In the genomic region with DNA sequence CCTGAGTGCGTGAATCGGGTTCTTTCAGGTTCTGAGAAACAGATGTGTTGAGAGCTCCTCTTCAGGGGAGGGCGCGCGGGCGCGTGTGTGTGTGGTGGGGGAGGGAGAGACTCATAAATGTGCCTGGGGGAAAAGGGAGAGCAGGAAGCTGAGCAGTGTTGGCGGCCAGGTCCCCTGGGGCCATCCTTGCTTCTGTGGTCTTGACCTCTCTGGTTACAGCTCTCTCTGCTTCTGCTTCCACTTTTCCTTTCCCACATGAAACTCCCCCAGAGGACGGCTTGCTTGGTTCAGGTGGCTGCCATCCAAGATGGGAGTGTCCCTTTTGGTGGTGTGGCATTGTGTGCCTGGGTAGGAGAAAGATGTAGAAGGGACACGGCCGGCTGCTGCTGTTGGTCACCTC, we compare ENCODE assay signal across 10 cellular contexts. TPM values are rescaled to one million over a fixed set of nuclear protein-coding genes. Genes with fewer than 3 reads are reported as not detected.
DNase-seq lines count a peak whose midpoint lies in the region; ATAC-seq, FAIRE-seq and TF ChIP-seq lines count a peak whose summit lies in the region.
"Had no signal": no experiment of that assay in that cellular context is flagged by ENCODE, and none has a peak within 500 bp of the region (broad histone marks: within the 10 kb centered on the region; RNA-seq: fewer than 3 reads in every experiment).

No MANE protein-coding gene starts in this region.

- ATAC-seq in PC-3 = no peak
- ATAC-seq in HG03097 (IDR thresholded peaks at IDR 0.05; ENCODE audit: low FRiP score, unreplicated experiment) = no peak

- no peak overlapping the region for H3K9ac ChIP-seq in PC-3 (ENCODE audit: low read length)

- DNase-seq in GM18507 (ENCODE audit: extremely low spot score, insufficient read length, low read depth) (no peak), PC-3 (peak; percentile 13), fibroblast of peridontal ligament (ENCODE audit: extremely low read depth) (peak; percentile 85), glomerular visceral epithelial cell (ENCODE audit: extremely low spot score) (no peak), SIG-M5 (lab: John Stamatoyannopoulos, UW) (no peak), HuH-7.5 (ENCODE audit: low spot score) (no peak)
- DNase-seq: uterus had no signal

- H3K79me2 ChIP-seq in ACC112 (ENCODE audit: control insufficient read depth, insufficient read depth, low read length, unreplicated experiment) (peaks cover 66% of the 10 kb centered on the region), PC-3 (ENCODE audit: low read length) (peaks cover 81% of the 10 kb centered on the region)

- 0 out of 2 replicates have a peak, but pooled peaks cover 13% of the 10 kb centered on the region for H3K36me3 ChIP-seq in ACC112 (ENCODE audit: insufficient read depth, low read length)
- peaks cover 37% of the 10 kb centered on the region for H3K36me3 ChIP-seq in PC-3 (ENCODE audit: low read depth, low read length)
- H3K36me3 ChIP-seq: uterus had no signal

- BruUV-seq in PC-3 (replicated peaks; lab: Mats Ljungman, UMichigan) = no TSS peak

- no peaks in the 10 kb centered on the region for H3K27me3 ChIP-seq in ACC112 (ENCODE audit: insufficient read depth, low read length)
- H3K27me3 ChIP-seq in PC-3 (ENCODE audit: low read length) = no peaks in the 10 kb centered on the region
- H3K27me3 ChIP-seq: uterus had no signal

- H3K4me1 ChIP-seq in ACC112 (ENCODE audit: control insufficient read depth, insufficient read depth, low read length, unreplicated experiment) (peaks cover 53% of the 10 kb centered on the region), PC-3 (ENCODE audit: insufficient read depth, low read length) (peaks cover 31% of the 10 kb centered on the region)

- intact Hi-C loops in PC-3 (cut with micrococcal nuclease) = no loop called here

- peaks cover 35% of the 10 kb centered on the region for H4K20me1 ChIP-seq in PC-3 (ENCODE audit: low read length)

- H3K27ac ChIP-seq in ACC112 (ENCODE audit: low read depth, low read length) (peak overlapping the region; percentile 46; the same call in 1 of the 2 replicates), PC-3 (ENCODE audit: low read length) (no peak overlapping the region)
- H3K27ac ChIP-seq: uterus had no signal

- peak overlapping the region; percentile 27 for H3K4me3 ChIP-seq in ACC112 (ENCODE audit: low read depth, low read length)
- H3K4me3 ChIP-seq in PC-3 (ENCODE audit: low read length) = no peak overlapping the region
- H3K4me3 ChIP-seq: uterus had no signal

- no peaks in the 10 kb centered on the region for H3K9me3 ChIP-seq in PC-3 (ENCODE audit: low read length)
- H3K9me3 ChIP-seq: uterus had no signal

- POLR2A ChIA-PET in PC-3 (lab: Charles Lee; ENCODE audit: unreplicated experiment) = no interaction called here

- no peaks in the 10 kb centered on the region for H3F3A ChIP-seq in PC-3 (ENCODE audit: low read length, unreplicated experiment)

- no peaks in the 10 kb centered on the region for H3K9me2 ChIP-seq in PC-3 (replicated peaks; ENCODE audit: low read length)

- CTCF ChIA-PET in PC-3 (lab: Charles Lee) = no interaction called here

- H2AFZ ChIP-seq in ACC112 (ENCODE audit: low read length, unreplicated experiment) (no peak overlapping the region), PC-3 (ENCODE audit: low read length) (no peak overlapping the region)

- peak; percentile 80 for FAIRE-seq in GM18507 (lab: Jason Lieb, UNC)
- FAIRE-seq: G401.6 had no signal

- H3K4me2 ChIP-seq in PC-3 (ENCODE audit: low read length) = no peak overlapping the region

- TF ChIP-seq CTCF in PC-3 (conservative IDR thresholded peaks at IDR 0.05; ENCODE audit: low read depth, low read length) = no peak

RNA-seq across cellular contexts. Expression of a gene that starts 4.2 kb away (rescaled TPM):
- 110 and 167 TPM in 2 replicates for total RNA-seq in PC-3 (2014; rRNA removed)

RNA-seq across cellular contexts. Expression of a gene that starts 5.5 kb away (rescaled TPM):
- not detected in 2 replicates for total RNA-seq in PC-3 (2014; rRNA removed)
- total RNA-seq: uterus had no signal

RNA-seq across cellular contexts. Expression of a gene that starts 22.8 kb away (rescaled TPM):
- total RNA-seq in PC-3 (2014; rRNA removed) = 90.7 and 110 TPM in 2 replicates

Comparison
In these comparisons a context has a peak if more than half of its experiments do, and no peak if none do; other contexts are left out.
1. DNase-seq: peak in PC-3 (single experiment) and fibroblast of peridontal ligament (single experiment); none in GM18507 (single experiment), glomerular visceral epithelial cell (single experiment), SIG-M5 (single experiment) and HuH-7.5 (single experiment).